27 cellular contexts compared by ENCODE assay signal in the genomic region with DNA sequence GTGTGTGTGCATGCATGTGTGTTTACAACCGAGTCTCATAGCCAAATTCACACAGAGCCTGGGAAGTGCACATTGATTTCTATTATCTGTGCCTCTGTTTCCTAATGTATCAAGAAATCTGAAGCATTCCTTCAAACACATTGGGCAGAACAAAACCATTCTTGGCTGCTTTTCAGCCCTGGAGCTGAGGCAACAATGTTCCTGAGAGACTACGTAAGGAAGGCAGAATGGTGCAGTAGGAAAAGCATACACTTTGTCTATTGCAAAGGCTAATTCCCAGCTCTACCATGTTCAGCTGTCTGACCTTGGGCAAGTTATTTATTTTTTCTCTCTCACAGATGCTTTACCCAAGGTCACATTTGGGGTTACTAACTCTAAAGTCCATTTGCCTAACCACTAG.
"Had no signal": no experiment of that assay in that cellular context is flagged by ENCODE, and none has a peak within 500 bp of the region (broad histone marks: within the 10 kb centered on the region; RNA-seq: fewer than 3 reads in every experiment).

No MANE protein-coding gene starts in this region.

- ATAC-seq: effector memory CD8-positive, alpha-beta T cell; mucosa of descending colon; natural killer cell treated with Interleukin-12 subunit alpha and Interleukin-12 subunit beta and Interleukin-15 and Interleukin-18, amount 100 ng/mL, for 72 hours; stimulated activated effector memory CD8-positive, alpha-beta T cell treated with anti-CD3 and anti-CD28 coated beads, Interleukin-12 subunit alpha, Interleukin-12 subunit beta, amount 100 ng/mL, for 72 hours had no signal

- H3K4me3 ChIP-seq: esophagus squamous epithelium, lung, mucosa of descending colon, pancreas, sigmoid colon, stomach, tibial nerve, upper lobe of left lung had no signal

- H3K27ac Mint-ChIP-seq: effector memory CD8-positive, alpha-beta T cell; memory B cell; mesothelial cell of epicardium; naive B cell; natural killer cell treated with Interleukin-12 subunit alpha and Interleukin-12 subunit beta and Interleukin-15 and Interleukin-18, amount 100 ng/mL, for 72 hours; stimulated activated effector memory CD8-positive, alpha-beta T cell treated with anti-CD3 and anti-CD28 coated beads, Interleukin-12 subunit alpha, Interleukin-12 subunit beta, amount 100 ng/mL, for 72 hours had no signal

- H3K36me3 Mint-ChIP-seq: memory B cell; mesothelial cell of epicardium; naive B cell; natural killer cell treated with Interleukin-12 subunit alpha and Interleukin-12 subunit beta and Interleukin-15 and Interleukin-18, amount 100 ng/mL, for 72 hours; stimulated activated effector memory CD8-positive, alpha-beta T cell treated with anti-CD3 and anti-CD28 coated beads, Interleukin-12 subunit alpha, Interleukin-12 subunit beta, amount 100 ng/mL, for 72 hours had no signal

- H3K4me3 Mint-ChIP-seq: effector memory CD8-positive, alpha-beta T cell; memory B cell; mesothelial cell of epicardium; naive B cell; natural killer cell treated with Interleukin-12 subunit alpha and Interleukin-12 subunit beta and Interleukin-15 and Interleukin-18, amount 100 ng/mL, for 72 hours; neural crest cell; stimulated activated effector memory CD8-positive, alpha-beta T cell treated with anti-CD3 and anti-CD28 coated beads, Interleukin-12 subunit alpha, Interleukin-12 subunit beta, amount 100 ng/mL, for 72 hours had no signal

- FAIRE-seq: endometrium, frontal cortex, keratinocyte, pancreas, urothelium cell line had no signal

- H3K9me3 Mint-ChIP-seq: memory B cell; mesothelial cell of epicardium; natural killer cell treated with Interleukin-12 subunit alpha and Interleukin-12 subunit beta and Interleukin-15 and Interleukin-18, amount 100 ng/mL, for 72 hours; neural crest cell had no signal

- DNase-seq: cortex of kidney; effector memory CD8-positive, alpha-beta T cell; erythroblast; esophagus squamous epithelium; head of caudate nucleus; mucosa of descending colon; naive B cell; pancreas; retina; sigmoid colon; stimulated activated CD4-positive, alpha-beta T cell treated with anti-CD3 and anti-CD28 coated beads, Interleukin-2, amount 100 ng/mL, for 24 hours; stimulated activated CD4-positive, alpha-beta T cell treated with anti-CD3 and anti-CD28 coated beads, Interleukin-4, amount 100 ng/mL, for 24 hours; stimulated activated naive CD4-positive, alpha-beta T cell treated with Interleukin-2 at 50 U/mL for 16 hours; stomach; upper lobe of left lung had no signal

- H3K27ac ChIP-seq: esophagus squamous epithelium, neutrophil, pancreas, sigmoid colon, stomach, tibial nerve, upper lobe of left lung had no signal

- H3K9me3 ChIP-seq: esophagus squamous epithelium, mucosa of descending colon, neutrophil, pancreas, sigmoid colon, stomach, tibial nerve, upper lobe of left lung had no signal

- H3K36me3 ChIP-seq: esophagus squamous epithelium, neutrophil, pancreas, sigmoid colon, stomach, tibial nerve, upper lobe of left lung had no signal

- H3K27me3 ChIP-seq: esophagus squamous epithelium, neutrophil, pancreas, sigmoid colon, stomach, tibial nerve, upper lobe of left lung had no signal

- H3K4me1 Mint-ChIP-seq: memory B cell; naive B cell; stimulated activated effector memory CD8-positive, alpha-beta T cell treated with anti-CD3 and anti-CD28 coated beads, Interleukin-12 subunit alpha, Interleukin-12 subunit beta, amount 100 ng/mL, for 72 hours had no signal

- H3K4me1 ChIP-seq: pancreas, sigmoid colon had no signal
